ENCODE assay signal across 2 cellular contexts in genomic region chr20:25184391-25184790, GRCh38. TPM values are rescaled to one million over a fixed set of nuclear protein-coding genes. Genes with fewer than 3 reads are reported as not detected.
DNase-seq lines count a peak whose midpoint lies in the region; ATAC-seq, FAIRE-seq and TF ChIP-seq lines count a peak whose summit lies in the region.
"Not testable (repeated sequence)": the region's sequence is repeated elsewhere in the genome, so short reads cannot be mapped to it uniquely, and the experiment has no call there.

No MANE protein-coding gene starts in this region.

- not testable (repeated sequence) for H3K27ac ChIP-seq in HepG2 (ENCODE audit: extremely low read length, insufficient read depth, low read length)

- DNase-seq in WTC11 (ENCODE audit: low spot score): not testable (repeated sequence)
- DNase-seq in HepG2 (ENCODE audit: low spot score): peak; percentile 45

- intact Hi-C loops in HepG2 (cut with micrococcal nuclease; ENCODE audit: unreplicated experiment): not testable (repeated sequence)

- POLR2A ChIA-PET in WTC11 (lab: Charles Lee): not testable (repeated sequence)
- POLR2A ChIA-PET in HepG2 (lab: Yijun Ruan, JAX): interaction anchor here (0.7 to 1.7 kb wide), 2 partner anchors 10 to 11 kb away, joined by 3 read pairs; partner anchors contain the start of gene ENTPD6

- in situ Hi-C loops in HepG2 (cut with HindIII; ENCODE audit: extremely low pct_ligation_motif_present, low pct_unique_long_range_greater_than_20kb): not testable (repeated sequence)

- not testable (repeated sequence) for H2AFZ ChIP-seq in HepG2 (ENCODE audit: low read length)

- not testable (repeated sequence) for H3K4me3 Mint-ChIP-seq in WTC11

- H4K20me1 ChIP-seq in HepG2 (ENCODE audit: insufficient read depth, low read length): not testable (repeated sequence)

- H3K27me3 ChIP-seq in HepG2 (ENCODE audit: control insufficient read depth in 1 of 2, insufficient read depth in 2 of 2, low read length in 2 of 2): peaks cover 0 to 25% of the 10 kb centered on the region in 2 experiments; a peak in 2 of 5 replicates

- not testable (repeated sequence) for H3K4me1 Mint-ChIP-seq in WTC11

- H3K4me1 ChIP-seq in HepG2 (ENCODE audit: insufficient read depth, low read length): not testable (repeated sequence)

- BruUV-seq in HepG2 (replicated peaks; lab: Mats Ljungman, UMichigan): not testable (repeated sequence)

- 0% methylated on average over 1 of the region's 1 CpG for WGBS in HepG2 (ENCODE audit: low lambda C conversion rate)

- not testable (repeated sequence) for TF ChIP-seq POLR2A in HepG2 (IDR thresholded peaks at IDR 0.05; ENCODE audit: insufficient read depth in 1 of 2, low read depth in 2 of 2, low read length in 2 of 2)

- TF ChIP-seq EP300 in HepG2 (IDR thresholded peaks at IDR 0.05; ENCODE audit: low read depth in 2 of 2, low read length in 2 of 2); HepG2 (CRISPR knock-in tag; IDR thresholded peaks at IDR 0.05; ENCODE audit: borderline replicate concordance): not testable (repeated sequence)

- H3K9me3 ChIP-seq in HepG2 (ENCODE audit: low read length): not testable (repeated sequence)

- not testable (repeated sequence) for TF ChIP-seq RAD21 in HepG2 (CRISPR knock-in tag; IDR thresholded peaks at IDR 0.05)

- ATAC-seq in WTC11, HepG2: not testable (repeated sequence)

- H3K36me3 ChIP-seq in HepG2 (replicated peaks in 1 of 2; ENCODE audit: control insufficient read depth in 1 of 2, insufficient read depth in 2 of 2, low read length in 2 of 2): not testable (repeated sequence)

- not testable (repeated sequence) for H3K79me2 ChIP-seq in HepG2 (ENCODE audit: insufficient read depth, low read length)

- TF ChIP-seq CTCF in WTC11 (IDR thresholded peaks at IDR 0.05); HepG2 (CRISPR knock-in tag; IDR thresholded peaks at IDR 0.05): not testable (repeated sequence)

- not testable (repeated sequence) for H3K4me2 ChIP-seq in HepG2 (ENCODE audit: low read depth, low read length)

- not testable (repeated sequence) for H3K9ac ChIP-seq in HepG2 (ENCODE audit: insufficient read depth, low read depth, low read length)

- CTCF ChIA-PET in WTC11 (lab: Charles Lee); HepG2 (lab: Yijun Ruan, JAX; ENCODE audit: low intra/inter-chr PET ratio, low total read pairs): not testable (repeated sequence)

- H3K27ac Mint-ChIP-seq in WTC11: not testable (repeated sequence)

- H3K27me3 Mint-ChIP-seq in WTC11 (ENCODE audit: low read depth): peaks cover 50% of the 10 kb centered on the region

- FAIRE-seq in HepG2 (lab: Jason Lieb, UNC): not testable (repeated sequence)

- H3K36me3 Mint-ChIP-seq in WTC11: peaks cover 14% of the 10 kb centered on the region

- peaks cover 59% of the 10 kb centered on the region for H3K9me3 Mint-ChIP-seq in WTC11

- not testable (repeated sequence) for H3K4me3 ChIP-seq in HepG2 (replicated peaks in 1 of 3; ENCODE audit: insufficient read depth in 1 of 3, low read depth in 2 of 3, low read length in 3 of 3)

TF ChIP-seq in WTC11, 78 proteins besides CTCF, POLR2A, EP300 and RAD21:
- peak; percentile 57; the same call in 1 of the 2 replicates for TF ChIP-seq GABPB1 (CRISPR knock-in tag; IDR thresholded peaks at IDR 0.05)

TF ChIP-seq in HepG2, 621 proteins besides CTCF, POLR2A, EP300 and RAD21 (continues in another document):
- TF ChIP-seq CREM (IDR thresholded peaks at IDR 0.05) (0 out of 2 replicates have a peak, but pooled peaks have one; percentile 17), CEBPB (IDR thresholded peaks at IDR 0.05; ENCODE audit: borderline replicate concordance, low read depth, low read length) (peak; percentile 74; the same call in 1 of the 2 replicates), SOX6 (CRISPR knock-in tag; IDR thresholded peaks at IDR 0.05) (peak; percentile 10; the same call in 1 of the 2 replicates), FOXK1 (CRISPR knock-in tag; IDR thresholded peaks at IDR 0.05; ENCODE audit: borderline replicate concordance, low read depth) (0 out of 2 replicates have a peak, but pooled peaks have one; percentile 10), ZNF362 (CRISPR knock-in tag; IDR thresholded peaks at IDR 0.05; ENCODE audit: borderline replicate concordance) (peak; percentile 77), KLF16 (CRISPR knock-in tag; IDR thresholded peaks at IDR 0.05) (0 out of 4 replicates have a peak, but pooled peaks of 1 of the 2 experiments have one; percentile 40), CEBPG (CRISPR knock-in tag; IDR thresholded peaks at IDR 0.05) (peak; percentile 57), GATAD2A (CRISPR knock-in tag; IDR thresholded peaks at IDR 0.05) (peak; percentile 73), NCOA2 (CRISPR knock-in tag; IDR thresholded peaks at IDR 0.05) (peak; percentile 22; the same call in 1 of the 2 replicates), SOX13 (CRISPR knock-in tag; conservative IDR thresholded peaks at IDR 0.05 in 1 of 2, IDR thresholded peaks at IDR 0.05 in 1 of 2) (peak in 1 of 2 experiments; percentile 19; a peak in 1 of 4 replicates), ATF7 (IDR thresholded peaks at IDR 0.05) (peak; percentile 91), TCF7 (IDR thresholded peaks at IDR 0.05; ENCODE audit: low read depth) (peak; percentile 63; the same call in 1 of the 2 replicates)
- not testable (repeated sequence) for TF ChIP-seq CREM (CRISPR knock-in tag; IDR thresholded peaks at IDR 0.05); SOX6 (IDR thresholded peaks at IDR 0.05); SOX13 (IDR thresholded peaks at IDR 0.05); ATF7 (CRISPR knock-in tag; IDR thresholded peaks at IDR 0.05)
- TF ChIP-seq, protein P1, sequence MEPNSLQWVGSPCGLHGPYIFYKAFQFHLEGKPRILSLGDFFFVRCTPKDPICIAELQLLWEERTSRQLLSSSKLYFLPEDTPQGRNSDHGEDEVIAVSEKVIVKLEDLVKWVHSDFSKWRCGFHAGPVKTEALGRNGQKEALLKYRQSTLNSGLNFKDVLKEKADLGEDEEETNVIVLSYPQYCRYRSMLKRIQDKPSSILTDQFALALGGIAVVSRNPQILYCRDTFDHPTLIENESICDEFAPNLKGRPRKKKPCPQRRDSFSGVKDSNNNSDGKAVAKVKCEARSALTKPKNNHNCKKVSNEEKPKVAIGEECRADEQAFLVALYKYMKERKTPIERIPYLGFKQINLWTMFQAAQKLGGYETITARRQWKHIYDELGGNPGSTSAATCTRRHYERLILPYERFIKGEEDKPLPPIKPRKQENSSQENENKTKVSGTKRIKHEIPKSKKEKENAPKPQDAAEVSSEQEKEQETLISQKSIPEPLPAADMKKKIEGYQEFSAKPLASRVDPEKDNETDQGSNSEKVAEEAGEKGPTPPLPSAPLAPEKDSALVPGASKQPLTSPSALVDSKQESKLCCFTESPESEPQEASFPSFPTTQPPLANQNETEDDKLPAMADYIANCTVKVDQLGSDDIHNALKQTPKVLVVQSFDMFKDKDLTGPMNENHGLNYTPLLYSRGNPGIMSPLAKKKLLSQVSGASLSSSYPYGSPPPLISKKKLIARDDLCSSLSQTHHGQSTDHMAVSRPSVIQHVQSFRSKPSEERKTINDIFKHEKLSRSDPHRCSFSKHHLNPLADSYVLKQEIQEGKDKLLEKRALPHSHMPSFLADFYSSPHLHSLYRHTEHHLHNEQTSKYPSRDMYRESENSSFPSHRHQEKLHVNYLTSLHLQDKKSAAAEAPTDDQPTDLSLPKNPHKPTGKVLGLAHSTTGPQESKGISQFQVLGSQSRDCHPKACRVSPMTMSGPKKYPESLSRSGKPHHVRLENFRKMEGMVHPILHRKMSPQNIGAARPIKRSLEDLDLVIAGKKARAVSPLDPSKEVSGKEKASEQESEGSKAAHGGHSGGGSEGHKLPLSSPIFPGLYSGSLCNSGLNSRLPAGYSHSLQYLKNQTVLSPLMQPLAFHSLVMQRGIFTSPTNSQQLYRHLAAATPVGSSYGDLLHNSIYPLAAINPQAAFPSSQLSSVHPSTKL (CRISPR knock-in tag; IDR thresholded peaks at IDR 0.05): peak; percentile 51

RNA-seq across cellular contexts. Expression of gene ENTPD6, which starts 11.1 kb away (rescaled TPM):
- total RNA-seq in WTC11 (2021): 41.1 to 56.9 TPM (median 47.4 TPM) in 3 replicates
- 98.4 and 164 TPM in 2 replicates for total RNA-seq in HepG2 (2016; rRNA removed; fragmentation: Illumina TruSeq; extraction: Trizol)
- total RNA-seq in HepG2 (2016; cell fraction: cytosol; rRNA removed; fragmentation: Illumina TruSeq; extraction: Trizol; ENCODE audit: low read depth): 67.6 and 72.5 TPM in 2 replicates
- 90.5 and 177 TPM in 2 replicates for total RNA-seq in HepG2 (2016; cell fraction: insoluble cytoplasmic fraction; rRNA removed; fragmentation: Illumina TruSeq; extraction: Trizol)
- total RNA-seq in HepG2 (2016; cell fraction: membrane; rRNA removed; fragmentation: Illumina TruSeq; extraction: Trizol): 139 and 152 TPM in 2 replicates
- 149 and 161 TPM in 2 replicates for total RNA-seq in HepG2 (2016; cell fraction: nucleus; rRNA removed; fragmentation: Illumina TruSeq; extraction: Trizol)
- polyA plus RNA-seq in HepG2 (2011; rRNA removed): 172 and 221 TPM in 2 replicates
- 185 and 213 TPM in 2 replicates for polyA plus RNA-seq in HepG2 (2011; cell fraction: cytosol; rRNA removed)
- 538 and 633 TPM in 2 replicates for polyA plus RNA-seq in HepG2 (2011; cell fraction: nucleus; rRNA removed)
- 90.9 and 112 TPM in 2 replicates for polyA plus RNA-seq in HepG2 (2012)
- polyA plus RNA-seq in HepG2 (2016; cell fraction: cytosol; fragmentation: Illumina TruSeq; extraction: Trizol; ENCODE audit: low read depth): 59.4 and 67.7 TPM in 2 replicates
- polyA plus RNA-seq in HepG2 (2016; cell fraction: insoluble cytoplasmic fraction; fragmentation: Illumina TruSeq; extraction: Trizol; ENCODE audit: low read depth): 85.6 and 91.9 TPM in 2 replicates
- 104 and 119 TPM in 2 replicates for polyA plus RNA-seq in HepG2 (2016; cell fraction: membrane; fragmentation: Illumina TruSeq; extraction: Trizol; ENCODE audit: low read depth)
- 320 and 321 TPM in 2 replicates for polyA plus RNA-seq in HepG2 (2016; cell fraction: nucleus; fragmentation: Illumina TruSeq; extraction: Trizol; ENCODE audit: insufficient read depth, low read depth)
- polyA minus RNA-seq in HepG2 (2011; rRNA and poly(A)+ RNA removed; ENCODE audit: low replicate concordance): 25.3 and 228 TPM in 2 replicates
- 56.6 and 60.3 TPM in 2 replicates for polyA minus RNA-seq in HepG2 (2011; cell fraction: cytosol; rRNA and poly(A)+ RNA removed)
- 98.2 and 106 TPM in 2 replicates for polyA minus RNA-seq in HepG2 (2011; cell fraction: nucleus; rRNA and poly(A)+ RNA removed)
